ENCODE assay signal across 18 cellular contexts in genomic region chr11:66459138-66459778, GRCh38. TPM values are rescaled to one million over a fixed set of nuclear protein-coding genes. Genes with fewer than 3 reads are reported as not detected.
DNase-seq lines count a peak whose midpoint lies in the region; ATAC-seq and TF ChIP-seq lines count a peak whose summit lies in the region.
"Had no signal": no experiment of that assay in that cellular context is flagged by ENCODE, and none has a peak within 500 bp of the region (broad histone marks: within the 10 kb centered on the region; RNA-seq: fewer than 3 reads in every experiment).

No MANE protein-coding gene starts in this region.

- TF ChIP-seq POLR2A in NB4 (IDR thresholded peaks at IDR 0.05; ENCODE audit: extremely low read depth, insufficient read length) (no peak), GM18505 (IDR thresholded peaks at IDR 0.05; ENCODE audit: borderline replicate concordance, extremely low read depth, insufficient read depth, insufficient read length) (no peak)

- TF ChIP-seq CTCF in NB4 (IDR thresholded peaks at IDR 0.05; ENCODE audit: low read depth, low read length) (no peak), activated B cell treated with CpG ODN at 0.5 μM for 24 hours (IDR thresholded peaks at IDR 0.05) (no peak), HFFc6 (IDR thresholded peaks at IDR 0.05) (no peak)

- no peak overlapping the region for H3K4me3 ChIP-seq in NB4 (ENCODE audit: low read depth, low read length)
- H3K4me3 ChIP-seq: coronary artery, lung, spleen had no signal

- ATAC-seq in activated T-cell treated with anti-CD3 and anti-CD28 coated beads, Interleukin-2, amount 50 U/mL, for 72 hours (replicated peaks in 1 of 2) = peak; percentile 62 to 67
- ATAC-seq in activated B cell treated with CpG ODN at 0.5 μM for 24 hours (ENCODE audit: low read depth) (peak; percentile 64), GM18505 (IDR thresholded peaks at IDR 0.05; ENCODE audit: unreplicated experiment) (no peak), HG02840 (IDR thresholded peaks at IDR 0.05; ENCODE audit: low FRiP score, unreplicated experiment) (no peak)

- peaks cover 2 to 4% of the 10 kb centered on the region in 2 donors for H3K9me3 Mint-ChIP-seq in activated T-cell treated with anti-CD3 and anti-CD28 coated beads, Interleukin-2, amount 50 U/mL, for 72 hours
- H3K9me3 Mint-ChIP-seq in activated B cell treated with CpG ODN at 0.5 μM for 24 hours = no peaks in the 10 kb centered on the region
- H3K9me3 Mint-ChIP-seq in stimulated activated naive CD8-positive, alpha-beta T cell treated with anti-CD3 and anti-CD28 coated beads, Interleukin-15, Interleukin-2, amounts not matched to agents 100 ng/mL and 50 ng/mL, for 24 hours = peaks cover 9% of the 10 kb centered on the region
- H3K9me3 Mint-ChIP-seq in HFFc6 = peaks cover 24% of the 10 kb centered on the region

- intact Hi-C loops in activated B cell treated with CpG ODN at 0.5 μM for 24 hours (cut with micrococcal nuclease) = no loop called here

- no peak for DNase-seq in activated T-cell treated with anti-CD3 and anti-CD28 coated beads, Interleukin-2, amount 50 U/mL, for 72 hours
- no peak for DNase-seq in activated T-cell treated with anti-CD3 and anti-CD28 coated beads for 4 hours
- DNase-seq in NB4 (ENCODE audit: low read depth) = peak; percentile 62
- DNase-seq in activated B cell treated with CpG ODN at 0.5 μM for 24 hours = no peak
- no peak for DNase-seq in HFFc6
- DNase-seq: activated gamma-delta T cell treated with Interleukin-2 at 50 U/mL for 16 hours, Calu3, NCI-H1930, NCI-H510A, spleen had no signal

- H3K27ac Mint-ChIP-seq in activated T-cell treated with anti-CD3 and anti-CD28 coated beads, Interleukin-2, amount 50 U/mL, for 72 hours = no peak overlapping the region
- H3K27ac Mint-ChIP-seq in activated B cell treated with CpG ODN at 0.5 μM for 24 hours = peak overlapping the region; percentile 79
- peak overlapping the region; percentile 78 for H3K27ac Mint-ChIP-seq in stimulated activated naive CD8-positive, alpha-beta T cell treated with anti-CD3 and anti-CD28 coated beads, Interleukin-15, Interleukin-2, amounts not matched to agents 100 ng/mL and 50 ng/mL, for 24 hours
- H3K27ac Mint-ChIP-seq in HFFc6 = no peak overlapping the region
- H3K27ac Mint-ChIP-seq: nephron had no signal

- H3K27me3 Mint-ChIP-seq in activated T-cell treated with anti-CD3 and anti-CD28 coated beads, Interleukin-2, amount 50 U/mL, for 72 hours (ENCODE audit: low read depth) = peaks cover 8% of the 10 kb centered on the region
- peaks cover 2% of the 10 kb centered on the region for H3K27me3 Mint-ChIP-seq in activated B cell treated with CpG ODN at 0.5 μM for 24 hours
- H3K27me3 Mint-ChIP-seq in stimulated activated naive CD8-positive, alpha-beta T cell treated with anti-CD3 and anti-CD28 coated beads, Interleukin-15, Interleukin-2, amounts not matched to agents 100 ng/mL and 50 ng/mL, for 24 hours = no peaks in the 10 kb centered on the region
- peaks cover 13% of the 10 kb centered on the region for H3K27me3 Mint-ChIP-seq in HFFc6 (ENCODE audit: insufficient read depth)

- peak overlapping the region; percentile 13 to 45 for H3K4me3 Mint-ChIP-seq in activated T-cell treated with anti-CD3 and anti-CD28 coated beads, Interleukin-2, amount 50 U/mL, for 72 hours
- H3K4me3 Mint-ChIP-seq in activated B cell treated with CpG ODN at 0.5 μM for 24 hours (peak overlapping the region; percentile 55), HFFc6 (no peak overlapping the region)
- H3K4me3 Mint-ChIP-seq in stimulated activated naive CD8-positive, alpha-beta T cell treated with anti-CD3 and anti-CD28 coated beads, Interleukin-15, Interleukin-2, amounts not matched to agents 100 ng/mL and 50 ng/mL, for 24 hours = peak overlapping the region; percentile 15
- H3K4me3 Mint-ChIP-seq: nephron had no signal

- peaks cover 0 to 2% of the 10 kb centered on the region in 2 donors for H3K36me3 Mint-ChIP-seq in activated T-cell treated with anti-CD3 and anti-CD28 coated beads, Interleukin-2, amount 50 U/mL, for 72 hours (ENCODE audit: insufficient read depth in 2 of 2)
- H3K36me3 Mint-ChIP-seq in activated B cell treated with CpG ODN at 0.5 μM for 24 hours (ENCODE audit: low read depth) (no peaks in the 10 kb centered on the region), HFFc6 (ENCODE audit: low read depth) (peaks cover 8% of the 10 kb centered on the region; the same call in 1 of the 2 replicates)
- peaks cover 4% of the 10 kb centered on the region for H3K36me3 Mint-ChIP-seq in stimulated activated naive CD8-positive, alpha-beta T cell treated with anti-CD3 and anti-CD28 coated beads, Interleukin-15, Interleukin-2, amounts not matched to agents 100 ng/mL and 50 ng/mL, for 24 hours (ENCODE audit: low read depth)

- POLR2A ChIA-PET in activated B cell treated with CpG ODN at 0.5 μM for 24 hours (lab: Charles Lee) = interaction anchor here (0.5 to 2.7 kb wide), 3 partner anchors 20 to 570 kb away, joined by 3 to 15 read pairs (median 10); partner anchors contain the start of genes DPP3 and MRPL11

- H3K4me1 Mint-ChIP-seq in activated T-cell treated with anti-CD3 and anti-CD28 coated beads, Interleukin-2, amount 50 U/mL, for 72 hours (ENCODE audit: low read depth) = peaks cover 52% of the 10 kb centered on the region
- H3K4me1 Mint-ChIP-seq in activated B cell treated with CpG ODN at 0.5 μM for 24 hours (peaks cover 48% of the 10 kb centered on the region), HFFc6 (ENCODE audit: low read depth) (peaks cover 14% of the 10 kb centered on the region; the same call in 1 of the 2 replicates)
- peaks cover 47% of the 10 kb centered on the region for H3K4me1 Mint-ChIP-seq in stimulated activated naive CD8-positive, alpha-beta T cell treated with anti-CD3 and anti-CD28 coated beads, Interleukin-15, Interleukin-2, amounts not matched to agents 100 ng/mL and 50 ng/mL, for 24 hours (ENCODE audit: low read depth)

- CTCF ChIA-PET in activated B cell treated with CpG ODN at 0.5 μM for 24 hours (lab: Charles Lee) = interaction anchor here (0.9 to 1.6 kb wide), 4 partner anchors 19 to 219 kb away, joined by 3 to 6 read pairs (median 4); partner anchors contain the start of genes MRPL11 and RBM4B

RNA-seq across cellular contexts. Expression of gene PELI3, which starts 7.4 kb away (rescaled TPM):
- total RNA-seq in activated T-cell treated with anti-CD3 and anti-CD28 coated beads, Interleukin-2, amount 50 U/mL, for 72 hours = 1 to 10 TPM; 6.2 to 6.6 TPM
- 8.5 and 9.1 TPM in 2 replicates for total RNA-seq in activated B cell treated with CpG ODN at 0.5 μM for 24 hours
- total RNA-seq in HFFc6 (2021; fragmentation: NEBNext Ultra II Directional; extraction: Animal tissue kit (Norgen Biotek cat#: 25700)) = 1 to 10 TPM; 6.7 to 8.0 (median 7.2) TPM

RNA-seq across cellular contexts. Expression of gene MRPL11, which starts 20.6 kb away (rescaled TPM):
- total RNA-seq in activated T-cell treated with anti-CD3 and anti-CD28 coated beads, Interleukin-2, amount 50 U/mL, for 72 hours = 10 to 100 TPM; 57.4 to 66.6 TPM
- 62.6 and 74.3 TPM in 2 replicates for total RNA-seq in activated B cell treated with CpG ODN at 0.5 μM for 24 hours
- 10 to 100 TPM; 55.6 to 74.1 (median 67.6) TPM for total RNA-seq in HFFc6 (2021; fragmentation: NEBNext Ultra II Directional; extraction: Animal tissue kit (Norgen Biotek cat#: 25700))

RNA-seq across cellular contexts. Expression of gene DPP3, which starts 21.0 kb away (rescaled TPM):
- 10 to 100 TPM; 48.3 to 56.9 TPM for total RNA-seq in activated T-cell treated with anti-CD3 and anti-CD28 coated beads, Interleukin-2, amount 50 U/mL, for 72 hours
- total RNA-seq in activated B cell treated with CpG ODN at 0.5 μM for 24 hours = 62.2 and 63.3 TPM in 2 replicates
- total RNA-seq in HFFc6 (2021; fragmentation: NEBNext Ultra II Directional; extraction: Animal tissue kit (Norgen Biotek cat#: 25700)) = 10 to 100 TPM; 54.8 to 71.6 (median 58.2) TPM

RNA-seq across cellular contexts. Expression of gene NPAS4, which starts 38.4 kb away (rescaled TPM):
- total RNA-seq in activated T-cell treated with anti-CD3 and anti-CD28 coated beads, Interleukin-2, amount 50 U/mL, for 72 hours = not detected
- total RNA-seq in activated B cell treated with CpG ODN at 0.5 μM for 24 hours = not detected in 2 replicates
- total RNA-seq in HFFc6 (2021; fragmentation: NEBNext Ultra II Directional; extraction: Animal tissue kit (Norgen Biotek cat#: 25700)) = under 1 TPM in 3 of 6 experiments, not detected in 3; 0.14 to 0.36 (median 0.35) TPM
- total RNA-seq: Calu3, epithelial cell of proximal tubule, pulmonary artery endothelial cell had no signal

RNA-seq across cellular contexts. Expression of gene BBS1, which starts 51.2 kb away (rescaled TPM):
- total RNA-seq in activated T-cell treated with anti-CD3 and anti-CD28 coated beads, Interleukin-2, amount 50 U/mL, for 72 hours = 10 to 100 TPM; 18.1 to 18.8 TPM
- 30.5 and 38.8 TPM in 2 replicates for total RNA-seq in activated B cell treated with CpG ODN at 0.5 μM for 24 hours
- total RNA-seq in HFFc6 (2021; fragmentation: NEBNext Ultra II Directional; extraction: Animal tissue kit (Norgen Biotek cat#: 25700)) = 10 to 100 TPM; 14.9 to 21.4 (median 17.3) TPM

Comparison
In these comparisons a context has a peak if more than half of its experiments do, and no peak if none do; other contexts are left out.
1. ATAC-seq: peak in activated T-cell treated with anti-CD3 and anti-CD28 coated beads, Interleukin-2, amount 50 U/mL, for 72 hours (2 of 2) and activated B cell treated with CpG ODN at 0.5 μM for 24 hours (single experiment); none in GM18505 (single experiment) and HG02840 (single experiment).
2. H3K27ac Mint-ChIP-seq: peak in activated B cell treated with CpG ODN at 0.5 μM for 24 hours (single experiment) and stimulated activated naive CD8-positive, alpha-beta T cell treated with anti-CD3 and anti-CD28 coated beads, Interleukin-15, Interleukin-2, amounts not matched to agents 100 ng/mL and 50 ng/mL, for 24 hours (single experiment); none in activated T-cell treated with anti-CD3 and anti-CD28 coated beads, Interleukin-2, amount 50 U/mL, for 72 hours (single experiment) and HFFc6 (single experiment).